ENCODE assay signal across 32 cellular contexts in genomic region chr10:25297466-25297865, GRCh38.
"Had no signal": no experiment of that assay in that cellular context is flagged by ENCODE, and none has a peak within 500 bp of the region (broad histone marks: within the 10 kb centered on the region; RNA-seq: fewer than 3 reads in every experiment).

No MANE protein-coding gene starts in this region.

- H3K4me1 Mint-ChIP-seq: naive thymus-derived CD8-positive, alpha-beta T cell; nephron progenitor cell; neural crest cell; stimulated activated naive B cell treated with anti-CD40 and anti-IgM and Interleukin-4, amounts not matched to agents 10 μg/mL and 1 μg/mL and 100 μg/mL, for 72 hours had no signal

- H3K4me3 ChIP-seq: ovary, psoas muscle, right lobe of liver, sigmoid colon, smooth muscle cell, spleen, stomach, thoracic aorta, thyroid gland, tibial nerve, upper lobe of left lung, vagina had no signal

- H3K27me3 ChIP-seq: neutrophil, ovary, right lobe of liver, sigmoid colon, spleen, stomach, thyroid gland, tibial nerve, upper lobe of left lung, vagina had no signal

- ATAC-seq: naive thymus-derived CD8-positive, alpha-beta T cell; natural killer cell treated with Interleukin-12 subunit alpha and Interleukin-12 subunit beta and Interleukin-15 and Interleukin-18, amount 100 ng/mL, for 72 hours; psoas muscle; right cardiac atrium; right lobe of liver; stimulated activated naive B cell treated with anti-CD40 and anti-IgM and Interleukin-4, amounts not matched to agents 10 μg/mL and 1 μg/mL and 100 μg/mL, for 72 hours had no signal

- H2AFZ ChIP-seq: parathyroid adenoma had no signal

- H3K9me3 ChIP-seq: neutrophil, ovary, psoas muscle, right lobe of liver, sigmoid colon, spleen, stomach, thoracic aorta, thyroid gland, tibial nerve, upper lobe of left lung, vagina had no signal

- H3K4me2 ChIP-seq: smooth muscle cell had no signal

- DNase-seq: naive thymus-derived CD8-positive, alpha-beta T cell; nephron progenitor cell; nucleus accumbens; ovary; posterior cingulate gyrus; psoas muscle; right cardiac atrium; right lobe of liver; sigmoid colon; spleen; stimulated activated CD4-positive, alpha-beta T cell treated with anti-CD3 and anti-CD28 coated beads, Interleukin-12 subunit alpha, Interleukin-12 subunit beta, amount 100 ng/mL, for 4 hours; stimulated activated CD4-positive, alpha-beta T cell treated with anti-CD3 and anti-CD28 coated beads, Interleukin-1b, Interleukin-23, amount 100 ng/mL, for 48 hours; stimulated activated CD4-positive, alpha-beta T cell treated with anti-CD3 and anti-CD28 coated beads, Interleukin-4, amount 100 ng/mL, for 1 hour; stimulated activated CD4-positive, alpha-beta T cell treated with anti-CD3 and anti-CD28 coated beads, Interleukin-4, amount 100 ng/mL, for 4 hours; stimulated activated CD8-positive, alpha-beta memory T cell treated with anti-CD3 and anti-CD28 coated beads, Interleukin-4, amount 100 ng/mL, for 48 hours; stimulated activated naive B cell treated with anti-CD40 and anti-IgM and Interleukin-4, amounts not matched to agents 10 μg/mL and 1 μg/mL and 100 μg/mL, for 72 hours; stimulated activated naive CD4-positive, alpha-beta T cell treated with Interleukin-2 at 50 U/mL for 16 hours; stomach; thyroid gland; trophoblast cell; upper lobe of left lung had no signal

- H3K36me3 ChIP-seq: neutrophil, ovary, right lobe of liver, sigmoid colon, spleen, stomach, thoracic aorta, thyroid gland, tibial nerve, upper lobe of left lung, vagina had no signal

- FAIRE-seq: urothelium cell line had no signal

- H3K4me1 ChIP-seq: psoas muscle, right lobe of liver, sigmoid colon, spleen, stomach, thyroid gland, tibial nerve, upper lobe of left lung, vagina had no signal

- H3K27ac ChIP-seq: neutrophil, ovary, parathyroid adenoma, psoas muscle, right lobe of liver, sigmoid colon, spleen, stomach, thoracic aorta, thyroid gland, tibial nerve, upper lobe of left lung, vagina had no signal

- H3K27ac Mint-ChIP-seq: naive thymus-derived CD8-positive, alpha-beta T cell; natural killer cell treated with Interleukin-12 subunit alpha and Interleukin-12 subunit beta and Interleukin-15 and Interleukin-18, amount 100 ng/mL, for 72 hours; nephron progenitor cell; progenitor cell of endocrine pancreas; stimulated activated naive B cell treated with anti-CD40 and anti-IgM and Interleukin-4, amounts not matched to agents 10 μg/mL and 1 μg/mL and 100 μg/mL, for 72 hours; stimulated activated naive CD8-positive, alpha-beta T cell treated with anti-CD3 and anti-CD28 coated beads, Interleukin-15, Interleukin-2, amounts not matched to agents 100 ng/mL and 50 ng/mL, for 24 hours had no signal

- H3K36me3 Mint-ChIP-seq: naive thymus-derived CD8-positive, alpha-beta T cell; natural killer cell treated with Interleukin-12 subunit alpha and Interleukin-12 subunit beta and Interleukin-15 and Interleukin-18, amount 100 ng/mL, for 72 hours; stimulated activated naive B cell treated with anti-CD40 and anti-IgM and Interleukin-4, amounts not matched to agents 10 μg/mL and 1 μg/mL and 100 μg/mL, for 72 hours had no signal

- H3K9me3 Mint-ChIP-seq: nephron progenitor cell; neural crest cell; stimulated activated naive CD8-positive, alpha-beta T cell treated with anti-CD3 and anti-CD28 coated beads, Interleukin-15, Interleukin-2, amounts not matched to agents 100 ng/mL and 50 ng/mL, for 24 hours had no signal

- H3K4me3 Mint-ChIP-seq: naive thymus-derived CD8-positive, alpha-beta T cell; natural killer cell treated with Interleukin-12 subunit alpha and Interleukin-12 subunit beta and Interleukin-15 and Interleukin-18, amount 100 ng/mL, for 72 hours; nephron progenitor cell; neural crest cell; stimulated activated naive B cell treated with anti-CD40 and anti-IgM and Interleukin-4, amounts not matched to agents 10 μg/mL and 1 μg/mL and 100 μg/mL, for 72 hours; stimulated activated naive CD8-positive, alpha-beta T cell treated with anti-CD3 and anti-CD28 coated beads, Interleukin-15, Interleukin-2, amounts not matched to agents 100 ng/mL and 50 ng/mL, for 24 hours had no signal

- H3K79me2 ChIP-seq: parathyroid adenoma had no signal
